15 cellular contexts compared by ENCODE assay signal in the genomic region with DNA sequence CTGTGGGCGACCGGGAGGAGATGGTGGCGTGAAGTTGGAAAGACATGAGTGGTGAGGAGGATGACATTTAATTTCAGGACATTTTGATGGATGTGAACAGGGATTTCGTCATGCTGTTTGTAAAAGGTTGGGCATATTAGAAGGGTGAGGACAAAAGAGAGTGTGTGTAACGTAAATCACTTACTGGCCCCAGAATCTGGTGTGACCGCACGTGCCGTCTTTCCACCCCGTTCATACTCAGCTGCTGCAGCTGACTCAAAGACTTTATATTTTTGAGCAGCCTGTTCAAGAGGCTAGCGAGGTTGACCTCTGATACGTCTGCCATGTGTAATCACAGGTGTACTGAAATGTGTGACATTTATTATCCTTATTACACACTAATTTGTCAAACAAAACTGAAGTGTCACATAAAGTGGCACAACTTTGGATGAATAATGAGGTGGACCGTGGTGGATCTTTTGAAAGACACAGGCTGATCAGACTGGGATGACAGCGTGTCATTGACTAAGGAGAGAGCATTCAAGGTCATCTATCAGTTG.
DNase-seq lines count a peak whose midpoint lies in the region; ATAC-seq and TF ChIP-seq lines count a peak whose summit lies in the region.
"Had no signal": no experiment of that assay in that cellular context is flagged by ENCODE, and none has a peak within 500 bp of the region (broad histone marks: within the 10 kb centered on the region; RNA-seq: fewer than 3 reads in every experiment).

No MANE protein-coding gene starts in this region.

- peaks cover 22% of the 10 kb centered on the region for H3F3A ChIP-seq in PC-3 (ENCODE audit: low read length, unreplicated experiment)

- CTCF ChIA-PET in HEK293 (lab: Yijun Ruan, JAX) (interaction anchor here (0.6 to 0.7 kb wide), 2 partner anchors 68 to 201 kb away, joined by 3 read pairs; no protein-coding TSS in a partner anchor), PC-3 (lab: Charles Lee) (no interaction called here)
- CTCF ChIA-PET in activated CD8-positive, alpha-beta T cell treated with anti-CD3 and anti-CD28 coated beads for 36 hours (lab: Charles Lee), result interaction anchor here (1.5 kb wide), 1 partner anchor 8 kb away, joined by 4 read pairs; no protein-coding TSS in a partner anchor

- no peak for ATAC-seq in PC-3
- no peak for ATAC-seq in activated CD8-positive, alpha-beta T cell treated with anti-CD3 and anti-CD28 coated beads for 36 hours

- H3K9me3 ChIP-seq in HEK293 (ENCODE audit: control insufficient read depth, insufficient read depth, low read depth, low read length) (no peaks in the 10 kb centered on the region), PC-3 (ENCODE audit: low read length) (no peaks in the 10 kb centered on the region), colonic mucosa (no peaks in the 10 kb centered on the region), parathyroid adenoma (ENCODE audit: control insufficient read depth, low read length) (no peaks in the 10 kb centered on the region)
- H3K9me3 ChIP-seq: BLaER1 had no signal

- H3K27me3 ChIP-seq in PC-3 (ENCODE audit: low read length), result no peaks in the 10 kb centered on the region
- no peaks in the 10 kb centered on the region for H3K27me3 ChIP-seq in colonic mucosa
- no peaks in the 10 kb centered on the region for H3K27me3 ChIP-seq in parathyroid adenoma (ENCODE audit: control insufficient read depth, insufficient read depth, low read length)
- H3K27me3 ChIP-seq: BLaER1 had no signal

- H3K27ac Mint-ChIP-seq in activated CD8-positive, alpha-beta T cell treated with anti-CD3 and anti-CD28 coated beads for 36 hours, result no peak overlapping the region

- no peaks in the 10 kb centered on the region for H3K9me3 Mint-ChIP-seq in activated CD8-positive, alpha-beta T cell treated with anti-CD3 and anti-CD28 coated beads for 36 hours
- H3K9me3 Mint-ChIP-seq: CD8-positive, alpha-beta memory T cell had no signal

- intact Hi-C loops in PC-3 (cut with micrococcal nuclease), result no loop called here
- intact Hi-C loops in colonic mucosa (cut with DNase I), result no loop called here
- intact Hi-C loops in activated CD8-positive, alpha-beta T cell treated with anti-CD3 and anti-CD28 coated beads for 36 hours (cut with micrococcal nuclease), result no loop called here

- H3K4me2 ChIP-seq in PC-3 (ENCODE audit: low read length) (no peak overlapping the region), parathyroid adenoma (ENCODE audit: low read length) (no peak overlapping the region)

- peaks cover 18% of the 10 kb centered on the region for H3K27me3 Mint-ChIP-seq in activated CD8-positive, alpha-beta T cell treated with anti-CD3 and anti-CD28 coated beads for 36 hours

- TF ChIP-seq CTCF in HEK293 (tag by site-specific recombination; IDR thresholded peaks at IDR 0.05) (no peak), PC-3 (conservative IDR thresholded peaks at IDR 0.05; ENCODE audit: low read depth, low read length) (no peak), colonic mucosa (IDR thresholded peaks at IDR 0.05) (no peak), parathyroid adenoma (IDR thresholded peaks at IDR 0.05) (no peak), GM10266 (IDR thresholded peaks at IDR 0.05; ENCODE audit: control insufficient read depth, insufficient read depth, low read depth, missing control alignments) (no peak)
- TF ChIP-seq CTCF in activated CD8-positive, alpha-beta T cell treated with anti-CD3 and anti-CD28 coated beads for 36 hours (IDR thresholded peaks at IDR 0.05), result no peak

- H3K4me1 ChIP-seq in HEK293 (ENCODE audit: control insufficient read depth, insufficient read depth, low read length) (peaks cover 15% of the 10 kb centered on the region), PC-3 (ENCODE audit: insufficient read depth, low read length) (peaks cover 75% of the 10 kb centered on the region), colonic mucosa (peaks cover 6% of the 10 kb centered on the region), parathyroid adenoma (peaks cover 22% of the 10 kb centered on the region)

- POLR2A ChIA-PET in HEK293 (lab: Yijun Ruan, JAX) (interaction anchor here (0.7 kb wide), 2 partner anchors 72 to 433 kb away, joined by 3 to 4 read pairs; no protein-coding TSS in a partner anchor), PC-3 (lab: Charles Lee; ENCODE audit: unreplicated experiment) (no interaction called here)
- POLR2A ChIA-PET in activated CD8-positive, alpha-beta T cell treated with anti-CD3 and anti-CD28 coated beads for 36 hours (lab: Charles Lee), result no interaction called here

- H3K36me3 ChIP-seq in HEK293 (ENCODE audit: control insufficient read depth in 2 of 2, insufficient read depth in 1 of 2, low read length in 2 of 2), result no peaks in the 10 kb centered on the region
- no peaks in the 10 kb centered on the region for H3K36me3 ChIP-seq in PC-3 (ENCODE audit: low read depth, low read length)
- H3K36me3 ChIP-seq in colonic mucosa, result no peaks in the 10 kb centered on the region
- no peaks in the 10 kb centered on the region for H3K36me3 ChIP-seq in parathyroid adenoma (ENCODE audit: control insufficient read depth, insufficient read depth, low read length)
- H3K36me3 ChIP-seq: BLaER1 had no signal

- no peak for DNase-seq in PC-3
- DNase-seq in colonic mucosa, result no peak
- no peak for DNase-seq in activated CD8-positive, alpha-beta T cell treated with anti-CD3 and anti-CD28 coated beads for 36 hours
- DNase-seq in SKM-1 (lab: John Stamatoyannopoulos, UW; ENCODE audit: unreplicated experiment), result no peak
- no peak for DNase-seq in GM10266 (ENCODE audit: extremely low spot score)
- DNase-seq in NCI-H82 treated with DMSO at 0.1 percent for 48 hours (lab: John Stamatoyannopoulos, UW; ENCODE audit: unreplicated experiment), result no peak
- DNase-seq: CD8-positive, alpha-beta memory T cell; H7; Kasumi-1; NCI-H146; NCI-H345; NCI-H82 had no signal

- no peaks in the 10 kb centered on the region for H4K20me1 ChIP-seq in PC-3 (ENCODE audit: low read length)
- H4K20me1 ChIP-seq: BLaER1 had no signal

- H3K4me3 ChIP-seq in HEK293 (ENCODE audit: low read depth, low read length) (no peak overlapping the region), PC-3 (ENCODE audit: low read length) (no peak overlapping the region), colonic mucosa (no peak overlapping the region), parathyroid adenoma (ENCODE audit: low read depth, low read length) (no peak overlapping the region)
- H3K4me3 ChIP-seq: BLaER1 had no signal

- no peak overlapping the region for H3K9ac ChIP-seq in PC-3 (ENCODE audit: low read length)
- no peak overlapping the region for H3K9ac ChIP-seq in colonic mucosa (ENCODE audit: low read depth in 2 of 2, low read length in 2 of 2)
- H3K9ac ChIP-seq in parathyroid adenoma, result no peak overlapping the region
- H3K9ac ChIP-seq: BLaER1 had no signal

- H3K9me2 ChIP-seq in PC-3 (replicated peaks; ENCODE audit: low read length), result no peaks in the 10 kb centered on the region

- H3K4me3 Mint-ChIP-seq in activated CD8-positive, alpha-beta T cell treated with anti-CD3 and anti-CD28 coated beads for 36 hours, result no peak overlapping the region
- H3K4me3 Mint-ChIP-seq: CD8-positive, alpha-beta memory T cell had no signal

- H3K36me3 Mint-ChIP-seq in activated CD8-positive, alpha-beta T cell treated with anti-CD3 and anti-CD28 coated beads for 36 hours (ENCODE audit: low read depth), result no peaks in the 10 kb centered on the region

- H3K79me2 ChIP-seq in PC-3 (ENCODE audit: low read length) (0 out of 2 replicates have a peak, but pooled peaks cover 4% of the 10 kb centered on the region), parathyroid adenoma (peaks cover 13% of the 10 kb centered on the region)

- H3K27ac ChIP-seq in HEK293 (ENCODE audit: extremely low read depth, low read depth, low read length) (no peak overlapping the region), PC-3 (ENCODE audit: low read length) (0 out of 2 replicates have a peak overlapping the region, but pooled peaks have one; percentile 1), colonic mucosa (peak overlapping the region; percentile 1), parathyroid adenoma (peak overlapping the region; percentile 53)
- H3K27ac ChIP-seq: BLaER1 had no signal

- H2AFZ ChIP-seq in PC-3 (ENCODE audit: low read length) (no peak overlapping the region), parathyroid adenoma (no peak overlapping the region)

- peaks cover 38% of the 10 kb centered on the region for H3K4me1 Mint-ChIP-seq in activated CD8-positive, alpha-beta T cell treated with anti-CD3 and anti-CD28 coated beads for 36 hours (ENCODE audit: low read depth)

- BruUV-seq in PC-3 (replicated peaks; lab: Mats Ljungman, UMichigan), result no TSS peak

TF ChIP-seq in HEK293, 187 proteins besides CTCF, POLR2A, EP300 and RAD21 (continues in another document):
- TF ChIP-seq ZNF629 (tag by site-specific recombination; IDR thresholded peaks at IDR 0.05), result 0 out of 2 replicates have a peak, but pooled peaks have one; percentile 13
- TF ChIP-seq, protein P1, sequence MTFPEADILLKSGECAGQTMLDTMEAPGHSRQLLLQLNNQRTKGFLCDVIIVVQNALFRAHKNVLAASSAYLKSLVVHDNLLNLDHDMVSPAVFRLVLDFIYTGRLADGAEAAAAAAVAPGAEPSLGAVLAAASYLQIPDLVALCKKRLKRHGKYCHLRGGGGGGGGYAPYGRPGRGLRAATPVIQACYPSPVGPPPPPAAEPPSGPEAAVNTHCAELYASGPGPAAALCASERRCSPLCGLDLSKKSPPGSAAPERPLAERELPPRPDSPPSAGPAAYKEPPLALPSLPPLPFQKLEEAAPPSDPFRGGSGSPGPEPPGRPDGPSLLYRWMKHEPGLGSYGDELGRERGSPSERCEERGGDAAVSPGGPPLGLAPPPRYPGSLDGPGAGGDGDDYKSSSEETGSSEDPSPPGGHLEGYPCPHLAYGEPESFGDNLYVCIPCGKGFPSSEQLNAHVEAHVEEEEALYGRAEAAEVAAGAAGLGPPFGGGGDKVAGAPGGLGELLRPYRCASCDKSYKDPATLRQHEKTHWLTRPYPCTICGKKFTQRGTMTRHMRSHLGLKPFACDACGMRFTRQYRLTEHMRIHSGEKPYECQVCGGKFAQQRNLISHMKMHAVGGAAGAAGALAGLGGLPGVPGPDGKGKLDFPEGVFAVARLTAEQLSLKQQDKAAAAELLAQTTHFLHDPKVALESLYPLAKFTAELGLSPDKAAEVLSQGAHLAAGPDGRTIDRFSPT (tag by site-specific recombination; IDR thresholded peaks at IDR 0.05), result no peak
